1 cellular context compared by ENCODE assay signal in genomic region chr11:38766796-38767195, GRCh38.
TF ChIP-seq lines count a peak whose summit lies in the region.

No MANE protein-coding gene starts in this region.

TF ChIP-seq in K562, 482 proteins besides CTCF, POLR2A, EP300 and RAD21 (continued from another document and continues in another):
- TF ChIP-seq GTF3C2 (IDR thresholded peaks at IDR 0.05; ENCODE audit: borderline replicate concordance, extremely low read depth, insufficient read length), result no peak
- no peak for TF ChIP-seq ZNF589 (CRISPR knock-in tag; IDR thresholded peaks at IDR 0.05; ENCODE audit: low read depth)
- peak; percentile 57 for TF ChIP-seq DPF2 (IDR thresholded peaks at IDR 0.05)
- no peak for TF ChIP-seq ZKSCAN1 (IDR thresholded peaks at IDR 0.05; ENCODE audit: low read depth, low read length)
- TF ChIP-seq POLR2AphosphoS2 (IDR thresholded peaks at IDR 0.05; ENCODE audit: low read length), result no peak
- peak; percentile 79 for TF ChIP-seq ARID1B (IDR thresholded peaks at IDR 0.05)
- no peak for TF ChIP-seq ZNF696 (CRISPR knock-in tag; conservative IDR thresholded peaks at IDR 0.05)
- TF ChIP-seq TFAP4 (CRISPR knock-in tag; IDR thresholded peaks at IDR 0.05; ENCODE audit: borderline replicate concordance), result no peak
- no peak for TF ChIP-seq MTA3 (IDR thresholded peaks at IDR 0.05; ENCODE audit: borderline replicate concordance)
- TF ChIP-seq MED1 (CRISPR knock-in tag; IDR thresholded peaks at IDR 0.05; ENCODE audit: borderline replicate concordance), result no peak
- no peak for TF ChIP-seq ZNF766 (CRISPR knock-in tag; conservative IDR thresholded peaks at IDR 0.05)
- no peak for TF ChIP-seq PREB (CRISPR knock-in tag; IDR thresholded peaks at IDR 0.05)
- no peak for TF ChIP-seq PHTF2 (CRISPR knock-in tag; IDR thresholded peaks at IDR 0.05)
- TF ChIP-seq XRCC5 (IDR thresholded peaks at IDR 0.05; ENCODE audit: low read depth, low read length), result no peak
- TF ChIP-seq KLF13 (tag; IDR thresholded peaks at IDR 0.05; ENCODE audit: borderline replicate concordance, low read depth), result no peak
- peak; percentile 68 for TF ChIP-seq PKNOX1 (IDR thresholded peaks at IDR 0.05)
- TF ChIP-seq SRSF3 (IDR thresholded peaks at IDR 0.05; ENCODE audit: insufficient read depth, low read length), result no peak
- no peak for TF ChIP-seq PBX2 (CRISPR knock-in tag; IDR thresholded peaks at IDR 0.05; ENCODE audit: low read depth)
- peak; percentile 89 for TF ChIP-seq PBX2 (tag; conservative IDR thresholded peaks at IDR 0.05; ENCODE audit: low read depth)
- TF ChIP-seq MAFF (IDR thresholded peaks at IDR 0.05; ENCODE audit: low read length), result peak; percentile 13; the same call in 1 of the 2 replicates
- no peak for TF ChIP-seq BACH1 (tag; IDR thresholded peaks at IDR 0.05)
- no peak for TF ChIP-seq ZNF23 (CRISPR knock-in tag; IDR thresholded peaks at IDR 0.05)
- TF ChIP-seq U2AF2 (optimal IDR thresholded peaks at IDR 0.05; ENCODE audit: low read depth, low read length), result no peak
- TF ChIP-seq YBX1 (IDR thresholded peaks at IDR 0.05), result no peak
- no peak for TF ChIP-seq THRB (CRISPR knock-in tag; conservative IDR thresholded peaks at IDR 0.05)
- no peak for TF ChIP-seq ZBTB8A (IDR thresholded peaks at IDR 0.05; ENCODE audit: partially characterized antibody)
- TF ChIP-seq ETS1 (conservative IDR thresholded peaks at IDR 0.05; ENCODE audit: control insufficient read depth, low read depth, low read length), result no peak
- no peak for TF ChIP-seq SREBF2 (CRISPR knock-in tag; IDR thresholded peaks at IDR 0.05)
- no peak for TF ChIP-seq MYNN (IDR thresholded peaks at IDR 0.05)
- TF ChIP-seq MYNN (CRISPR knock-in tag; IDR thresholded peaks at IDR 0.05), result no peak
- no peak for TF ChIP-seq HEY1 (CRISPR knock-in tag; IDR thresholded peaks at IDR 0.05; ENCODE audit: borderline replicate concordance)
- TF ChIP-seq ZBTB26 (CRISPR knock-in tag; IDR thresholded peaks at IDR 0.05), result no peak
- no peak for TF ChIP-seq SRSF1 (IDR thresholded peaks at IDR 0.05; ENCODE audit: low read depth, low read length)
- TF ChIP-seq ZSCAN29 (IDR thresholded peaks at IDR 0.05), result no peak
- no peak for TF ChIP-seq TRIM28 (IDR thresholded peaks at IDR 0.05)
- no peak for TF ChIP-seq SMARCE1 (IDR thresholded peaks at IDR 0.05)
- TF ChIP-seq POLR2H (tag; IDR thresholded peaks at IDR 0.05; ENCODE audit: low read depth), result no peak
- no peak for TF ChIP-seq RUNX1 (IDR thresholded peaks at IDR 0.05; ENCODE audit: low read depth)
- no peak for TF ChIP-seq RBFOX2 (IDR thresholded peaks at IDR 0.05; ENCODE audit: low read depth, low read length)
- peak; percentile 37; the same call in 1 of the 2 replicates for TF ChIP-seq MAFG (tag; conservative IDR thresholded peaks at IDR 0.05)
- peak; percentile 57 for TF ChIP-seq ZNF384 (IDR thresholded peaks at IDR 0.05; ENCODE audit: low read depth, low read length)
- TF ChIP-seq STAG1 (CRISPR knock-in tag; IDR thresholded peaks at IDR 0.05; ENCODE audit: borderline replicate concordance), result no peak
- no peak for TF ChIP-seq ARID3B (CRISPR knock-in tag; IDR thresholded peaks at IDR 0.05; ENCODE audit: borderline replicate concordance)
- TF ChIP-seq DDX20 (tag; IDR thresholded peaks at IDR 0.05; ENCODE audit: low read depth), result no peak
- TF ChIP-seq DIDO1 (tag; IDR thresholded peaks at IDR 0.05; ENCODE audit: low read depth), result 0 out of 2 replicates have a peak, but pooled peaks have one; percentile 35
- no peak for TF ChIP-seq MIER1 (IDR thresholded peaks at IDR 0.05; ENCODE audit: low read depth)
- no peak for TF ChIP-seq FOXA1 (IDR thresholded peaks at IDR 0.05; ENCODE audit: borderline replicate concordance)
- TF ChIP-seq TAL1 (IDR thresholded peaks at IDR 0.05), result peak; percentile 71
- TF ChIP-seq NCOR1 (IDR thresholded peaks at IDR 0.05), result peak; percentile 23; the same call in 1 of the 2 replicates
- peak; percentile 13; the same call in 1 of the 2 replicates for TF ChIP-seq FOXM1 (IDR thresholded peaks at IDR 0.05; ENCODE audit: low read depth)
- TF ChIP-seq FOXM1 (CRISPR knock-in tag; IDR thresholded peaks at IDR 0.05; ENCODE audit: low read depth), result no peak
- no peak for TF ChIP-seq ZNF174 (CRISPR knock-in tag; IDR thresholded peaks at IDR 0.05)
- TF ChIP-seq MCM3 (IDR thresholded peaks at IDR 0.05), result no peak
- TF ChIP-seq FOXA3 (CRISPR knock-in tag; conservative IDR thresholded peaks at IDR 0.05 in 1 of 2, IDR thresholded peaks at IDR 0.05 in 1 of 2), result peak in 1 of 2 experiments; percentile 75; a peak in 2 of 4 replicates
- no peak for TF ChIP-seq UBTF (IDR thresholded peaks at IDR 0.05; ENCODE audit: borderline replicate concordance in 1 of 2, low read depth in 2 of 2, low read length in 2 of 2)
